In the genomic region with DNA sequence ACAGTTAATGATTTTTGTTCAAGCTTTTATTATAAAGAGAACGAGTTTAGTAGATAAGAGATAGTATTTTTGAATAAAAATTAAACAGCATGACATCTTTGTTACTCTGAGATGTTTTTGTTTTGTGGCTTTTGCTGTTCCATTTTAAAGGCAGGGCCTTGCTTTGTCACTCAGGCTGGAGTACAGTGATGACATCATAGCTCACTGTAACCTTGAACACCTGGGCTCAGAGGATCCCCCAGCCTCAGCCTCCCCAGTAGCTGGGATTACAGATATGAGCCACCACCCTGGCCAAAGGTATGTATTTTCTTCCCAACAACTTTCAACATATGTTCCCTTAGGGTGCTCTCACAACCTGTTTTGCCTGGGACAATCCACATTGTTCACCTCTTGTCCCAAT, we compare ENCODE assay signal across 1 cellular context.
TF ChIP-seq lines count a peak whose summit lies in the region.

No MANE protein-coding gene starts in this region.

TF ChIP-seq in GM12878, 131 proteins besides CTCF, POLR2A, EP300 and RAD21 (continued from another document):
- TF ChIP-seq FOXM1 (IDR thresholded peaks at IDR 0.05; ENCODE audit: low read depth, low read length) = no peak
- no peak for TF ChIP-seq ZNF24 (IDR thresholded peaks at IDR 0.05)
- no peak for TF ChIP-seq BACH1 (IDR thresholded peaks at IDR 0.05; ENCODE audit: borderline replicate concordance)
- TF ChIP-seq ZNF384 (IDR thresholded peaks at IDR 0.05; ENCODE audit: borderline replicate concordance, low read depth, low read length) = no peak
- no peak for TF ChIP-seq PAX5 (IDR thresholded peaks at IDR 0.05; ENCODE audit: borderline replicate concordance, low read depth, low read length)
- TF ChIP-seq TCF3 (IDR thresholded peaks at IDR 0.05; ENCODE audit: borderline replicate concordance, insufficient read depth, low read depth, low read length) = no peak
- TF ChIP-seq MTA2 (IDR thresholded peaks at IDR 0.05; ENCODE audit: low read depth) = no peak
- no peak for TF ChIP-seq BCL3 (IDR thresholded peaks at IDR 0.05; ENCODE audit: borderline replicate concordance, insufficient read depth, low read depth, low read length, poor library complexity, severe bottlenecking)
- TF ChIP-seq JUNB (IDR thresholded peaks at IDR 0.05) = no peak
- no peak for TF ChIP-seq CREM (IDR thresholded peaks at IDR 0.05; ENCODE audit: low read depth)
TF ChIP-seq in GM12878: peak in this region for 0.
